ENCODE assay signal across 1 cellular context in the genomic region with DNA sequence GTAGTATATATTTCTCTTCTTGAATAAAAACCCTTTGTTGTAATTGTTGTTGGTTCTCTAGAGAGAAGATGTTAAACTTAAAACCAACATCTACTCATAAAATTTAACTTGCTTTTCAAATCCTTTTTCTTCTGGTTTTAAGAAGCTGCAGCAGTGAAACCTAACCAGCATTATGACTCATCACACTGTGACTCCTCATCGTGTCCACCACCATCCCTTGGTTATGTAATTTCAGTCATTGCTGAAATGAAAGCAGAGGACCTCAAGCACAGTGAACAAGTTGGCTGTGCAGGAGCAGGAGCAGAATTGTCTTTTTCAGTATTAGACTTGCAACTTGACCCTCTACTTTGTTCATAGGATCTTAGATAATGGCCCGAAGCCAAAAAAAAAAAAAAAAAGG.
TF ChIP-seq lines count a peak whose summit lies in the region.

No MANE protein-coding gene starts in this region.

TF ChIP-seq in GM12878, 131 proteins besides CTCF, POLR2A, EP300 and RAD21 (continued from another document and continues in another):
- TF ChIP-seq, protein P1, sequence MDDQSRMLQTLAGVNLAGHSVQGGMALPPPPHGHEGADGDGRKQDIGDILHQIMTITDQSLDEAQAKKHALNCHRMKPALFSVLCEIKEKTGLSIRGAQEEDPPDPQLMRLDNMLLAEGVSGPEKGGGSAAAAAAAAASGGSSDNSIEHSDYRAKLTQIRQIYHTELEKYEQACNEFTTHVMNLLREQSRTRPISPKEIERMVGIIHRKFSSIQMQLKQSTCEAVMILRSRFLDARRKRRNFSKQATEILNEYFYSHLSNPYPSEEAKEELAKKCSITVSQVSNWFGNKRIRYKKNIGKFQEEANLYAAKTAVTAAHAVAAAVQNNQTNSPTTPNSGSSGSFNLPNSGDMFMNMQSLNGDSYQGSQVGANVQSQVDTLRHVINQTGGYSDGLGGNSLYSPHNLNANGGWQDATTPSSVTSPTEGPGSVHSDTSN (IDR thresholded peaks at IDR 0.05; ENCODE audit: insufficient replicate concordance, low read depth, low read length) = no peak
- TF ChIP-seq ZZZ3 (IDR thresholded peaks at IDR 0.05; ENCODE audit: control insufficient read depth, insufficient read length, low read depth) (no peak), CEBPB (IDR thresholded peaks at IDR 0.05; ENCODE audit: borderline replicate concordance in 1 of 2, low read depth in 2 of 2, low read length in 2 of 2) (no peak), CBX5 (IDR thresholded peaks at IDR 0.05; ENCODE audit: low read depth) (0 out of 2 replicates have a peak, but pooled peaks have one; percentile 71), POU2F2 (IDR thresholded peaks at IDR 0.05; ENCODE audit: borderline replicate concordance, low read depth, low read length) (no peak), RB1 (IDR thresholded peaks at IDR 0.05; ENCODE audit: borderline replicate concordance) (no peak), MEF2A (IDR thresholded peaks at IDR 0.05; ENCODE audit: insufficient read depth, low read depth, low read length) (no peak), BRCA1 (IDR thresholded peaks at IDR 0.05; ENCODE audit: low read depth, low read length) (no peak), IKZF2 (IDR thresholded peaks at IDR 0.05) (peak; percentile 16 to 22; a peak in 2 of 4 replicates), ESRRA (IDR thresholded peaks at IDR 0.05; ENCODE audit: low read length) (no peak), ASH2L (IDR thresholded peaks at IDR 0.05; ENCODE audit: borderline replicate concordance, low read depth) (no peak), BCL11A (IDR thresholded peaks at IDR 0.05; ENCODE audit: low read depth, low read length) (peak; percentile 81), STAT3 (IDR thresholded peaks at IDR 0.05; ENCODE audit: low read depth, low read length) (no peak), KLF5 (IDR thresholded peaks at IDR 0.05; ENCODE audit: partially characterized antibody) (no peak), ETV6 (conservative IDR thresholded peaks at IDR 0.05 in 1 of 2, IDR thresholded peaks at IDR 0.05 in 1 of 2; ENCODE audit: borderline replicate concordance in 1 of 2, low read depth in 1 of 2) (no peak), ZNF622 (IDR thresholded peaks at IDR 0.05) (no peak), NFXL1 (IDR thresholded peaks at IDR 0.05; ENCODE audit: borderline replicate concordance) (no peak), WRNIP1 (IDR thresholded peaks at IDR 0.05; ENCODE audit: borderline replicate concordance, low read depth, low read length) (no peak), STAT1 (conservative IDR thresholded peaks at IDR 0.05) (no peak), PAX5 (IDR thresholded peaks at IDR 0.05; ENCODE audit: borderline replicate concordance, low read depth, low read length) (peak; percentile 68; the same call in 1 of the 2 replicates), SREBF2 (IDR thresholded peaks at IDR 0.05; ENCODE audit: low read length) (no peak), RELA (IDR thresholded peaks at IDR 0.05; ENCODE audit: borderline replicate concordance, partially characterized antibody) (no peak), IRF4 (IDR thresholded peaks at IDR 0.05; ENCODE audit: low read depth, low read length) (peak; percentile 85), IKZF1 (conservative IDR thresholded peaks at IDR 0.05) (no peak), SIX5 (IDR thresholded peaks at IDR 0.05; ENCODE audit: low read depth, low read length, severe bottlenecking) (no peak), TCF7 (IDR thresholded peaks at IDR 0.05; ENCODE audit: borderline replicate concordance) (peak; percentile 55; the same call in 1 of the 2 replicates), KAT2A (conservative IDR thresholded peaks at IDR 0.05; ENCODE audit: control insufficient read depth, low read depth, low read length) (no peak), LARP7 (IDR thresholded peaks at IDR 0.05) (no peak), ZNF384 (IDR thresholded peaks at IDR 0.05; ENCODE audit: borderline replicate concordance, low read depth, low read length) (no peak), HCFC1 (IDR thresholded peaks at IDR 0.05; ENCODE audit: low read length) (no peak), CREB1 (IDR thresholded peaks at IDR 0.05; ENCODE audit: low read depth) (0 out of 2 replicates have a peak, but pooled peaks have one; percentile 28), FOXM1 (IDR thresholded peaks at IDR 0.05; ENCODE audit: low read depth, low read length) (peak; percentile 48), SUZ12 (IDR thresholded peaks at IDR 0.05; ENCODE audit: unreplicated experiment) (no peak), MYC (IDR thresholded peaks at IDR 0.05; ENCODE audit: insufficient read depth, insufficient read length, insufficient replicate concordance, low read length, severe bottlenecking) (no peak), TARDBP (IDR thresholded peaks at IDR 0.05; ENCODE audit: borderline replicate concordance) (no peak)
- TF ChIP-seq, protein P2, sequence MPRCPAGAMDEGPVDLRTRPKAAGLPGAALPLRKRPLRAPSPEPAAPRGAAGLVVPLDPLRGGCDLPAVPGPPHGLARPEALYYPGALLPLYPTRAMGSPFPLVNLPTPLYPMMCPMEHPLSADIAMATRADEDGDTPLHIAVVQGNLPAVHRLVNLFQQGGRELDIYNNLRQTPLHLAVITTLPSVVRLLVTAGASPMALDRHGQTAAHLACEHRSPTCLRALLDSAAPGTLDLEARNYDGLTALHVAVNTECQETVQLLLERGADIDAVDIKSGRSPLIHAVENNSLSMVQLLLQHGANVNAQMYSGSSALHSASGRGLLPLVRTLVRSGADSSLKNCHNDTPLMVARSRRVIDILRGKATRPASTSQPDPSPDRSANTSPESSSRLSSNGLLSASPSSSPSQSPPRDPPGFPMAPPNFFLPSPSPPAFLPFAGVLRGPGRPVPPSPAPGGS (IDR thresholded peaks at IDR 0.05; ENCODE audit: borderline replicate concordance, insufficient read depth, low read depth, low read length, poor library complexity, severe bottlenecking) = no peak
- TF ChIP-seq, protein P3, sequence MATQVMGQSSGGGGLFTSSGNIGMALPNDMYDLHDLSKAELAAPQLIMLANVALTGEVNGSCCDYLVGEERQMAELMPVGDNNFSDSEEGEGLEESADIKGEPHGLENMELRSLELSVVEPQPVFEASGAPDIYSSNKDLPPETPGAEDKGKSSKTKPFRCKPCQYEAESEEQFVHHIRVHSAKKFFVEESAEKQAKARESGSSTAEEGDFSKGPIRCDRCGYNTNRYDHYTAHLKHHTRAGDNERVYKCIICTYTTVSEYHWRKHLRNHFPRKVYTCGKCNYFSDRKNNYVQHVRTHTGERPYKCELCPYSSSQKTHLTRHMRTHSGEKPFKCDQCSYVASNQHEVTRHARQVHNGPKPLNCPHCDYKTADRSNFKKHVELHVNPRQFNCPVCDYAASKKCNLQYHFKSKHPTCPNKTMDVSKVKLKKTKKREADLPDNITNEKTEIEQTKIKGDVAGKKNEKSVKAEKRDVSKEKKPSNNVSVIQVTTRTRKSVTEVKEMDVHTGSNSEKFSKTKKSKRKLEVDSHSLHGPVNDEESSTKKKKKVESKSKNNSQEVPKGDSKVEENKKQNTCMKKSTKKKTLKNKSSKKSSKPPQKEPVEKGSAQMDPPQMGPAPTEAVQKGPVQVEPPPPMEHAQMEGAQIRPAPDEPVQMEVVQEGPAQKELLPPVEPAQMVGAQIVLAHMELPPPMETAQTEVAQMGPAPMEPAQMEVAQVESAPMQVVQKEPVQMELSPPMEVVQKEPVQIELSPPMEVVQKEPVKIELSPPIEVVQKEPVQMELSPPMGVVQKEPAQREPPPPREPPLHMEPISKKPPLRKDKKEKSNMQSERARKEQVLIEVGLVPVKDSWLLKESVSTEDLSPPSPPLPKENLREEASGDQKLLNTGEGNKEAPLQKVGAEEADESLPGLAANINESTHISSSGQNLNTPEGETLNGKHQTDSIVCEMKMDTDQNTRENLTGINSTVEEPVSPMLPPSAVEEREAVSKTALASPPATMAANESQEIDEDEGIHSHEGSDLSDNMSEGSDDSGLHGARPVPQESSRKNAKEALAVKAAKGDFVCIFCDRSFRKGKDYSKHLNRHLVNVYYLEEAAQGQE (IDR thresholded peaks at IDR 0.05; ENCODE audit: low read depth, low read length) = no peak
- TF ChIP-seq, protein P4, sequence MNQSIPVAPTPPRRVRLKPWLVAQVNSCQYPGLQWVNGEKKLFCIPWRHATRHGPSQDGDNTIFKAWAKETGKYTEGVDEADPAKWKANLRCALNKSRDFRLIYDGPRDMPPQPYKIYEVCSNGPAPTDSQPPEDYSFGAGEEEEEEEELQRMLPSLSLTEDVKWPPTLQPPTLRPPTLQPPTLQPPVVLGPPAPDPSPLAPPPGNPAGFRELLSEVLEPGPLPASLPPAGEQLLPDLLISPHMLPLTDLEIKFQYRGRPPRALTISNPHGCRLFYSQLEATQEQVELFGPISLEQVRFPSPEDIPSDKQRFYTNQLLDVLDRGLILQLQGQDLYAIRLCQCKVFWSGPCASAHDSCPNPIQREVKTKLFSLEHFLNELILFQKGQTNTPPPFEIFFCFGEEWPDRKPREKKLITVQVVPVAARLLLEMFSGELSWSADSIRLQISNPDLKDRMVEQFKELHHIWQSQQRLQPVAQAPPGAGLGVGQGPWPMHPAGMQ (IDR thresholded peaks at IDR 0.05; ENCODE audit: borderline replicate concordance) = no peak
- TF ChIP-seq, protein P5, sequence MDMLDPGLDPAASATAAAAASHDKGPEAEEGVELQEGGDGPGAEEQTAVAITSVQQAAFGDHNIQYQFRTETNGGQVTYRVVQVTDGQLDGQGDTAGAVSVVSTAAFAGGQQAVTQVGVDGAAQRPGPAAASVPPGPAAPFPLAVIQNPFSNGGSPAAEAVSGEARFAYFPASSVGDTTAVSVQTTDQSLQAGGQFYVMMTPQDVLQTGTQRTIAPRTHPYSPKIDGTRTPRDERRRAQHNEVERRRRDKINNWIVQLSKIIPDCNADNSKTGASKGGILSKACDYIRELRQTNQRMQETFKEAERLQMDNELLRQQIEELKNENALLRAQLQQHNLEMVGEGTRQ (IDR thresholded peaks at IDR 0.05; ENCODE audit: borderline replicate concordance, low read depth, low read length) = no peak
- TF ChIP-seq, protein P6, sequence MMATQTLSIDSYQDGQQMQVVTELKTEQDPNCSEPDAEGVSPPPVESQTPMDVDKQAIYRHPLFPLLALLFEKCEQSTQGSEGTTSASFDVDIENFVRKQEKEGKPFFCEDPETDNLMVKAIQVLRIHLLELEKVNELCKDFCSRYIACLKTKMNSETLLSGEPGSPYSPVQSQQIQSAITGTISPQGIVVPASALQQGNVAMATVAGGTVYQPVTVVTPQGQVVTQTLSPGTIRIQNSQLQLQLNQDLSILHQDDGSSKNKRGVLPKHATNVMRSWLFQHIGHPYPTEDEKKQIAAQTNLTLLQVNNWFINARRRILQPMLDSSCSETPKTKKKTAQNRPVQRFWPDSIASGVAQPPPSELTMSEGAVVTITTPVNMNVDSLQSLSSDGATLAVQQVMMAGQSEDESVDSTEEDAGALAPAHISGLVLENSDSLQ (IDR thresholded peaks at IDR 0.05) = no peak
- TF ChIP-seq, protein P7, sequence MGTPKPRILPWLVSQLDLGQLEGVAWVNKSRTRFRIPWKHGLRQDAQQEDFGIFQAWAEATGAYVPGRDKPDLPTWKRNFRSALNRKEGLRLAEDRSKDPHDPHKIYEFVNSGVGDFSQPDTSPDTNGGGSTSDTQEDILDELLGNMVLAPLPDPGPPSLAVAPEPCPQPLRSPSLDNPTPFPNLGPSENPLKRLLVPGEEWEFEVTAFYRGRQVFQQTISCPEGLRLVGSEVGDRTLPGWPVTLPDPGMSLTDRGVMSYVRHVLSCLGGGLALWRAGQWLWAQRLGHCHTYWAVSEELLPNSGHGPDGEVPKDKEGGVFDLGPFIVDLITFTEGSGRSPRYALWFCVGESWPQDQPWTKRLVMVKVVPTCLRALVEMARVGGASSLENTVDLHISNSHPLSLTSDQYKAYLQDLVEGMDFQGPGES (IDR thresholded peaks at IDR 0.05) = no peak
- TF ChIP-seq, protein P8, sequence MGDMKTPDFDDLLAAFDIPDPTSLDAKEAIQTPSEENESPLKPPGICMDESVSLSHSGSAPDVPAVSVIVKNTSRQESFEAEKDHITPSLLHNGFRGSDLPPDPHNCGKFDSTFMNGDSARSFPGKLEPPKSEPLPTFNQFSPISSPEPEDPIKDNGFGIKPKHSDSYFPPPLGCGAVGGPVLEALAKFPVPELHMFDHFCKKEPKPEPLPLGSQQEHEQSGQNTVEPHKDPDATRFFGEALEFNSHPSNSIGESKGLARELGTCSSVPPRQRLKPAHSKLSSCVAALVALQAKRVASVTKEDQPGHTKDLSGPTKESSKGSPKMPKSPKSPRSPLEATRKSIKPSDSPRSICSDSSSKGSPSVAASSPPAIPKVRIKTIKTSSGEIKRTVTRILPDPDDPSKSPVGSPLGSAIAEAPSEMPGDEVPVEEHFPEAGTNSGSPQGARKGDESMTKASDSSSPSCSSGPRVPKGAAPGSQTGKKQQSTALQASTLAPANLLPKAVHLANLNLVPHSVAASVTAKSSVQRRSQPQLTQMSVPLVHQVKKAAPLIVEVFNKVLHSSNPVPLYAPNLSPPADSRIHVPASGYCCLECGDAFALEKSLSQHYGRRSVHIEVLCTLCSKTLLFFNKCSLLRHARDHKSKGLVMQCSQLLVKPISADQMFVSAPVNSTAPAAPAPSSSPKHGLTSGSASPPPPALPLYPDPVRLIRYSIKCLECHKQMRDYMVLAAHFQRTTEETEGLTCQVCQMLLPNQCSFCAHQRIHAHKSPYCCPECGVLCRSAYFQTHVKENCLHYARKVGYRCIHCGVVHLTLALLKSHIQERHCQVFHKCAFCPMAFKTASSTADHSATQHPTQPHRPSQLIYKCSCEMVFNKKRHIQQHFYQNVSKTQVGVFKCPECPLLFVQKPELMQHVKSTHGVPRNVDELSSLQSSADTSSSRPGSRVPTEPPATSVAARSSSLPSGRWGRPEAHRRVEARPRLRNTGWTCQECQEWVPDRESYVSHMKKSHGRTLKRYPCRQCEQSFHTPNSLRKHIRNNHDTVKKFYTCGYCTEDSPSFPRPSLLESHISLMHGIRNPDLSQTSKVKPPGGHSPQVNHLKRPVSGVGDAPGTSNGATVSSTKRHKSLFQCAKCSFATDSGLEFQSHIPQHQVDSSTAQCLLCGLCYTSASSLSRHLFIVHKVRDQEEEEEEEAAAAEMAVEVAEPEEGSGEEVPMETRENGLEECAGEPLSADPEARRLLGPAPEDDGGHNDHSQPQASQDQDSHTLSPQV (IDR thresholded peaks at IDR 0.05) = no peak
- TF ChIP-seq, protein P9, sequence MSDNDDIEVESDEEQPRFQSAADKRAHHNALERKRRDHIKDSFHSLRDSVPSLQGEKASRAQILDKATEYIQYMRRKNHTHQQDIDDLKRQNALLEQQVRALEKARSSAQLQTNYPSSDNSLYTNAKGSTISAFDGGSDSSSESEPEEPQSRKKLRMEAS (IDR thresholded peaks at IDR 0.05; ENCODE audit: low read depth, low read length) = no peak
